Comparison of ENCODE assay signal across 9 cellular contexts in genomic region chr17:50953831-50954601, GRCh38.
A peak's percentile ranks its signal among the peaks of the same experiment; 100 is the strongest.
DNase-seq lines count a peak whose midpoint lies in the region; ATAC-seq and TF ChIP-seq lines count a peak whose summit lies in the region.
"Had no signal": no experiment of that assay in that cellular context is flagged by ENCODE, and none has a peak within 500 bp of the region (broad histone marks: within the 10 kb centered on the region; RNA-seq: fewer than 3 reads in every experiment).

No MANE protein-coding gene starts in this region.

- intact Hi-C loops in mucosa of descending colon (cut with DNase I, micrococcal nuclease), result loop anchor here (5.0 to 10.0 kb wide), 3 partner anchors 102 to 399 kb away; no protein-coding TSS in a partner anchor

- peaks cover 23% of the 10 kb centered on the region for H3K27me3 Mint-ChIP-seq in stimulated activated memory B cell treated with anti-CD40 and anti-IgM and Interleukin-4, amounts not matched to agents 10 μg/mL and 1 μg/mL and 100 μg/mL, for 72 hours

- DNase-seq in GM20000 (ENCODE audit: low spot score), result peak; percentile 28
- peak; percentile 95 for DNase-seq in NCI-H510A treated with DMSO at 0.1 percent for 48 hours (lab: John Stamatoyannopoulos, UW)
- DNase-seq in dedifferentiated amniotic fluid mesenchymal stem cell (ENCODE audit: extremely low spot score), result peak; percentile 21
- DNase-seq in mucosa of descending colon, result peak; percentile 61 to 72 (median 69)
- DNase-seq in NCI-H1092 treated with DMSO at 0.1 percent for 48 hours (lab: John Stamatoyannopoulos, UW), result no peak
- DNase-seq in effector memory CD4-positive, alpha-beta T cell, result no peak

- H3K36me3 Mint-ChIP-seq in stimulated activated memory B cell treated with anti-CD40 and anti-IgM and Interleukin-4, amounts not matched to agents 10 μg/mL and 1 μg/mL and 100 μg/mL, for 72 hours, result no peaks in the 10 kb centered on the region

- H3K36me3 ChIP-seq in mucosa of descending colon (ENCODE audit: low read depth), result no peaks in the 10 kb centered on the region
- H3K36me3 ChIP-seq in effector memory CD4-positive, alpha-beta T cell (ENCODE audit: control insufficient read depth, insufficient read depth, low read length), result no peaks in the 10 kb centered on the region

- no peak overlapping the region for H3K27ac Mint-ChIP-seq in stimulated activated memory B cell treated with anti-CD40 and anti-IgM and Interleukin-4, amounts not matched to agents 10 μg/mL and 1 μg/mL and 100 μg/mL, for 72 hours

- ATAC-seq in mucosa of descending colon, result peak; percentile 13
- no peak for ATAC-seq in GM21526 (IDR thresholded peaks at IDR 0.05; ENCODE audit: low FRiP score, unreplicated experiment)
- no peak for ATAC-seq in stimulated activated memory B cell treated with anti-CD40 and anti-IgM and Interleukin-4, amounts not matched to agents 10 μg/mL and 1 μg/mL and 100 μg/mL, for 72 hours

- H3K9me3 ChIP-seq in mucosa of descending colon, result no peaks in the 10 kb centered on the region
- H3K9me3 ChIP-seq in effector memory CD4-positive, alpha-beta T cell (ENCODE audit: control insufficient read depth, low read length), result no peaks in the 10 kb centered on the region

- H3K4me3 ChIP-seq in mucosa of descending colon, result no peak overlapping the region
- H3K4me3 ChIP-seq in effector memory CD4-positive, alpha-beta T cell (ENCODE audit: insufficient read depth, low read depth, low read length, poor library complexity, severe bottlenecking), result no peak overlapping the region

- H3K9me3 Mint-ChIP-seq in stimulated activated memory B cell treated with anti-CD40 and anti-IgM and Interleukin-4, amounts not matched to agents 10 μg/mL and 1 μg/mL and 100 μg/mL, for 72 hours, result no peaks in the 10 kb centered on the region

- peaks cover 29% of the 10 kb centered on the region for H3K4me1 ChIP-seq in mucosa of descending colon (ENCODE audit: low read depth)
- H3K4me1 ChIP-seq in effector memory CD4-positive, alpha-beta T cell (ENCODE audit: control insufficient read depth, insufficient read depth, low read length, poor library complexity, severe bottlenecking), result no peaks in the 10 kb centered on the region

- H3K27me3 ChIP-seq in effector memory CD4-positive, alpha-beta T cell (replicated peaks; ENCODE audit: control insufficient read depth, insufficient read depth, low read length, poor library complexity, severe bottlenecking), result no peaks in the 10 kb centered on the region

- TF ChIP-seq CTCF in GM20000 (IDR thresholded peaks at IDR 0.05; ENCODE audit: extremely low read depth, missing control alignments), result no peak
- TF ChIP-seq CTCF in mucosa of descending colon (IDR thresholded peaks at IDR 0.05), result no peak

- no peak overlapping the region for H3K27ac ChIP-seq in effector memory CD4-positive, alpha-beta T cell (ENCODE audit: insufficient read depth, low read length, poor library complexity, severe bottlenecking)
- H3K27ac ChIP-seq: KMS-11 had no signal

- H3K4me3 Mint-ChIP-seq in stimulated activated memory B cell treated with anti-CD40 and anti-IgM and Interleukin-4, amounts not matched to agents 10 μg/mL and 1 μg/mL and 100 μg/mL, for 72 hours, result no peak overlapping the region

- peaks cover 25% of the 10 kb centered on the region for H3K4me1 Mint-ChIP-seq in stimulated activated memory B cell treated with anti-CD40 and anti-IgM and Interleukin-4, amounts not matched to agents 10 μg/mL and 1 μg/mL and 100 μg/mL, for 72 hours

Comparison
In these comparisons a context has a peak if more than half of its experiments do, and no peak if none do; other contexts are left out.
1. DNase-seq: peak in GM20000 (single experiment), NCI-H510A treated with DMSO at 0.1 percent for 48 hours (single experiment), dedifferentiated amniotic fluid mesenchymal stem cell (single experiment) and mucosa of descending colon (3 of 3); none in NCI-H1092 treated with DMSO at 0.1 percent for 48 hours (single experiment) and effector memory CD4-positive, alpha-beta T cell (0 of 3).